Comparison of ENCODE assay signal across 15 cellular contexts in the genomic region with DNA sequence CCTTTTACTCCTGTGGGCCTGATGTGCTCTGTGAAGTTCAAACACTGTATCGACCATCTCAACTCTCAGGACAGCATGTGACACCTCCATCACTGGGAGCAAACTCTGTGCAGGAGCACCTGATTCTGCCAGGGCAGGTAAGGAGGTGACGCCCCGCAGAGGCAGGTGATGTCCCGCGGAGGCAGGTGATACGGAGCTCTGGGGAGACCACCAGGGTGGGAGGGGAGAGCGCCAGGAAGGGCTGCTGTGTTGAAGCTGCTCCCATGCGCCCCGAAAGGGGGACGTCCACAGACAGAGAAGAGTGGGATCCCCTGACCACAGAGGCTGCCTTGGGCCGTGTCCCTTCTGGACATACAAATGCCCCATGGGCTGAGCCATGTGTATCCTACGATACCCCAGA. TPM values are rescaled to one million over a fixed set of nuclear protein-coding genes. Genes with fewer than 3 reads are reported as not detected.
"Had no signal": no experiment of that assay in that cellular context is flagged by ENCODE, and none has a peak within 500 bp of the region (broad histone marks: within the 10 kb centered on the region; RNA-seq: fewer than 3 reads in every experiment).

No MANE protein-coding gene starts in this region.

- H3K27ac ChIP-seq: breast epithelium, dorsolateral prefrontal cortex, gastrocnemius medialis, heart right ventricle, left lung, thoracic aorta, uterus had no signal

- H3K27me3 ChIP-seq: breast epithelium, gastrocnemius medialis, left lung, uterus had no signal

- ATAC-seq: gastrocnemius medialis, heart right ventricle had no signal

- H3K4me1 ChIP-seq: breast epithelium, gastrocnemius medialis, heart right ventricle, left lung, uterus had no signal

- H3K4me3 ChIP-seq: breast epithelium, dorsolateral prefrontal cortex, gastrocnemius medialis, heart right ventricle, left lung, thoracic aorta, uterus had no signal

- H3K36me3 ChIP-seq: breast epithelium, gastrocnemius medialis, heart right ventricle, left lung, thoracic aorta, uterus had no signal

- DNase-seq: activated CD4-positive, CD25-positive, alpha-beta regulatory T cell treated with anti-CD3 and anti-CD28 coated beads, Interleukin-2, amount 50 U/mL, for 72 hours; activated naive CD4-positive, alpha-beta T cell; activated naive CD8-positive, alpha-beta T cell treated with anti-CD3 and anti-CD28 coated beads, Interleukin-2, amount 10 ng/mL, durations not matched to agents 7 days and 5 days; activated T-cell treated with anti-CD3 and anti-CD28 coated beads for 4 hours; dorsolateral prefrontal cortex; erythroblast; gastrocnemius medialis; heart right ventricle; stimulated activated CD4-positive, alpha-beta T cell treated with anti-CD3 and anti-CD28 coated beads, Interleukin-12 subunit alpha, Interleukin-12 subunit beta, amount 100 ng/mL, for 4 hours; stimulated activated CD4-positive, alpha-beta T cell treated with anti-CD3 and anti-CD28 coated beads, Interleukin-2, amount 100 ng/mL, for 24 hours; uterus had no signal

- H3K9me3 ChIP-seq: breast epithelium, gastrocnemius medialis, heart right ventricle, left lung, thoracic aorta, uterus had no signal

RNA-seq across cellular contexts. Expression of gene DACT2, which starts 58.3 kb away (rescaled TPM):
- total RNA-seq: activated naive CD8-positive, alpha-beta T cell treated with anti-CD3 and anti-CD28 coated beads, Interleukin-2, amount 10 ng/mL, durations not matched to agents 7 days and 5 days; osteoblast had no signal
